In genomic region chr5:90613918-90614504, GRCh38 we compare ENCODE assay signal across 31 cellular contexts. TPM values are rescaled to one million over a fixed set of nuclear protein-coding genes. Genes with fewer than 3 reads are reported as not detected.
A peak's percentile ranks its signal among the peaks of the same experiment; 100 is the strongest.
DNase-seq lines count a peak whose midpoint lies in the region; ATAC-seq, FAIRE-seq and TF ChIP-seq lines count a peak whose summit lies in the region.
"Had no signal": no experiment of that assay in that cellular context is flagged by ENCODE, and none has a peak within 500 bp of the region (broad histone marks: within the 10 kb centered on the region; RNA-seq: fewer than 3 reads in every experiment).

No MANE protein-coding gene starts in this region.

- no peak for TF ChIP-seq RAD21 in GM12878 (IDR thresholded peaks at IDR 0.05; ENCODE audit: insufficient read depth, low read depth, low read length)

- in situ Hi-C loops in GM12878 (cut with MboI): no loop called here

- TF ChIP-seq CTCF in GM12865 (IDR thresholded peaks at IDR 0.05; ENCODE audit: insufficient read depth, low read depth, low read length, missing control alignments) (no peak), GM12878 (IDR thresholded peaks at IDR 0.05 in 2 of 3, conservative IDR thresholded peaks at IDR 0.05 in 1 of 3; ENCODE audit: control insufficient read depth in 2 of 3, extremely low read depth in 1 of 3, insufficient read depth in 1 of 3, low read depth in 3 of 3, low read length in 3 of 3) (no peak), osteoblast (IDR thresholded peaks at IDR 0.05; ENCODE audit: extremely low read depth, low read depth, low read length) (no peak)

- ATAC-seq in GM12878: no peak
- ATAC-seq: gastroesophageal sphincter; left colon; stimulated activated naive B cell treated with anti-CD40 and anti-IgM and Interleukin-4, amounts not matched to agents 10 μg/mL and 1 μg/mL and 100 μg/mL, for 72 hours had no signal

- no peaks in the 10 kb centered on the region for H3K79me2 ChIP-seq in GM12878 (ENCODE audit: control insufficient read depth, insufficient read depth, low read length)
- H3K79me2 ChIP-seq in osteoblast (ENCODE audit: insufficient read depth, low read length): no peaks in the 10 kb centered on the region

- peaks cover 38% of the 10 kb centered on the region for H3K36me3 ChIP-seq in HUES64 (ENCODE audit: insufficient read depth, low read length)
- no peaks in the 10 kb centered on the region for H3K36me3 ChIP-seq in GM12878 (ENCODE audit: control insufficient read depth in 2 of 2, insufficient read depth in 2 of 2, low read length in 1 of 2)
- H3K36me3 ChIP-seq in osteoblast (ENCODE audit: insufficient read depth, low read length): no peaks in the 10 kb centered on the region
- H3K36me3 ChIP-seq: ascending aorta, gastroesophageal sphincter, ovary, SJCRH30 had no signal

- CTCF ChIA-PET in GM12878 (lab: Yijun Ruan, JAX): interaction anchor here (0.6 to 1.7 kb wide), 2 partner anchors 11 to 41 kb away, joined by 4 to 6 read pairs; no protein-coding TSS in a partner anchor

- H3K27ac ChIP-seq in HUES64 (ENCODE audit: low read depth, low read length) (peak overlapping the region; percentile 22; the same call in 1 of the 2 replicates), GM12878 (ENCODE audit: control insufficient read depth, insufficient read depth) (peak overlapping the region; percentile 88; the same call in 1 of the 2 replicates), osteoblast (ENCODE audit: low read depth, low read length) (no peak overlapping the region)
- H3K27ac ChIP-seq: ascending aorta, gastroesophageal sphincter, HL-60, ovary, SJCRH30, skin epidermis, WERI-Rb-1 had no signal

- no peaks in the 10 kb centered on the region for H3K9me3 ChIP-seq in HUES64 (ENCODE audit: insufficient read depth, low read depth, low read length)
- H3K9me3 ChIP-seq in GM12878 (replicated peaks; ENCODE audit: control insufficient read depth, insufficient read depth, low read length): no peaks in the 10 kb centered on the region
- H3K9me3 ChIP-seq in osteoblast (ENCODE audit: low read depth, low read length): no peaks in the 10 kb centered on the region
- H3K9me3 ChIP-seq: ascending aorta, gastroesophageal sphincter, ovary, SJCRH30 had no signal

- FAIRE-seq in GM12878 (lab: Jason Lieb, UNC): no peak
- FAIRE-seq: endometrium, G401.6 had no signal

- H3K4me1 ChIP-seq in HUES64 (ENCODE audit: insufficient read depth, low read length) (peaks cover 21% of the 10 kb centered on the region), GM12878 (ENCODE audit: control insufficient read depth, insufficient read depth, low read length) (peaks cover 16% of the 10 kb centered on the region), osteoblast (ENCODE audit: insufficient read depth, low read length) (no peaks in the 10 kb centered on the region)
- H3K4me1 ChIP-seq: ascending aorta, gastroesophageal sphincter, SJCRH30 had no signal

- 73% methylated on average over 6 of the region's 6 CpGs for WGBS in HUES64
- 65% methylated on average over 6 of the region's 6 CpGs for WGBS in GM12878 (ENCODE audit: insufficient coverage, insufficient replicate concordance, low lambda C conversion rate, missing lambda C conversion rate)

- intact Hi-C loops in GM12878 (cut with micrococcal nuclease; ENCODE audit: unreplicated experiment): no loop called here

- H3K4me3 ChIP-seq in GM12865 (ENCODE audit: low read depth, low read length) (peak overlapping the region; percentile 53), HUES64 (ENCODE audit: low read length) (no peak overlapping the region), GM12878 (no peak overlapping the region), osteoblast (ENCODE audit: insufficient read depth, low read length) (no peak overlapping the region)
- H3K4me3 ChIP-seq: ascending aorta, gastroesophageal sphincter, ovary, SJCRH30, skin epidermis had no signal

- H4K20me1 ChIP-seq in GM12878 (ENCODE audit: control insufficient read depth, insufficient read depth): no peaks in the 10 kb centered on the region
- H4K20me1 ChIP-seq in osteoblast (ENCODE audit: insufficient read depth, low read length): no peaks in the 10 kb centered on the region

- H3K4me2 ChIP-seq in GM12878 (ENCODE audit: control insufficient read depth, insufficient read depth): no peak overlapping the region
- no peak overlapping the region for H3K4me2 ChIP-seq in osteoblast (ENCODE audit: insufficient read depth, low read length)

- SMC1A ChIA-PET in GM12878 (lab: Charles Lee; ENCODE audit: uncharacterized antibody, unreplicated experiment): interaction anchor here (0.6 to 5.5 kb wide), 8 partner anchors 10 to 1505 kb away, joined by 3 to 31 read pairs (median 4); no protein-coding TSS in a partner anchor

- POLR2A ChIA-PET in GM12878 (lab: Charles Lee): no interaction called here

- DNase-seq in GM12865 (ENCODE audit: low read depth): no peak
- DNase-seq in GM12878 (ENCODE audit: low read depth, low spot score): no peak
- peak; percentile 27 for DNase-seq in kidney tubule cell (ENCODE audit: low spot score)
- no peak for DNase-seq in erythroblast (lab: John Stamatoyannopoulos, UW)
- no peak for DNase-seq in osteoblast (ENCODE audit: insufficient read length, low spot score, missing footprints)
- DNase-seq in cortex of kidney (lab: John Stamatoyannopoulos, UW): no peak
- no peak for DNase-seq in GDM1 (lab: John Stamatoyannopoulos, UW)
- DNase-seq: activated CD4-positive, alpha-beta T cell treated with anti-CD3 and anti-CD28 coated beads, Interleukin-2, amount 10 ng/mL, durations not matched to agents 24 days and 14 days; activated CD8-positive, alpha-beta memory T cell treated with anti-CD3 and anti-CD28 coated beads for 24 hours; activated naive CD8-positive, alpha-beta T cell treated with anti-CD3 and anti-CD28 coated beads, Interleukin-2, amount 10 ng/mL, durations not matched to agents 7 days and 5 days; activated T-cell treated with anti-CD3 and anti-CD28 coated beads for 4 hours; dermis blood vessel endothelial cell; hippocampal formation; left colon; NCI-H1436 treated with DMSO at 0.1 percent for 48 hours; NCI-H446 treated with DMSO at 0.1 percent for 48 hours; ovary; retina; RPMI8226; SJCRH30; stimulated activated naive B cell treated with anti-CD40 and anti-IgM and Interleukin-4, amounts not matched to agents 10 μg/mL and 1 μg/mL and 100 μg/mL, for 72 hours; SW 1271; T-helper 9 cell; WERI-Rb-1 had no signal

- H3K9ac ChIP-seq in HUES64 (ENCODE audit: low read depth, low read length) (no peak overlapping the region), GM12878 (ENCODE audit: control insufficient read depth, insufficient read depth, low read length) (no peak overlapping the region)

- no TSS peak for BruUV-seq in GM12878 (replicated peaks; lab: Mats Ljungman, UMichigan)

- TF ChIP-seq POLR2A in GM12878 (IDR thresholded peaks at IDR 0.05; ENCODE audit: low read depth, low read length) (no peak), erythroblast (IDR thresholded peaks at IDR 0.05; ENCODE audit: low read length) (no peak)

- TF ChIP-seq EP300 in GM12878 (IDR thresholded peaks at IDR 0.05; ENCODE audit: borderline replicate concordance in 1 of 2, control insufficient read depth in 1 of 2, low read depth in 2 of 2, low read length in 2 of 2): no peak

- H2AFZ ChIP-seq in GM12878 (ENCODE audit: control insufficient read depth, low read depth, low read length) (peak overlapping the region; percentile 85), osteoblast (ENCODE audit: low read length) (no peak overlapping the region)

- RAD21 ChIA-PET in GM12878 (lab: Charles Lee; ENCODE audit: unreplicated experiment): interaction anchor here (1.0 to 1.5 kb wide), 2 partner anchors 9 to 26 kb away, joined by 3 to 10 read pairs; no protein-coding TSS in a partner anchor

- H3K27me3 ChIP-seq in HUES64 (ENCODE audit: insufficient read depth, low read length): no peaks in the 10 kb centered on the region
- H3K27me3 ChIP-seq in GM12878 (replicated peaks in 1 of 2; ENCODE audit: control insufficient read depth in 2 of 2, insufficient read depth in 2 of 2, low read length in 1 of 2): no peaks in the 10 kb centered on the region
- H3K27me3 ChIP-seq in osteoblast (ENCODE audit: insufficient read depth, low read length): no peaks in the 10 kb centered on the region
- H3K27me3 ChIP-seq: ascending aorta, gastroesophageal sphincter, ovary, SJCRH30 had no signal

TF ChIP-seq in GM12878, 131 proteins besides CTCF, POLR2A, EP300 and RAD21 (continues in another document):
- TF ChIP-seq POLR2AphosphoS2 (IDR thresholded peaks at IDR 0.05; ENCODE audit: low read depth, low read length): no peak
- TF ChIP-seq MYC (IDR thresholded peaks at IDR 0.05; ENCODE audit: insufficient read depth, insufficient read length, insufficient replicate concordance, low read length, severe bottlenecking): no peak
- TF ChIP-seq SP1 (IDR thresholded peaks at IDR 0.05; ENCODE audit: low read depth, low read length): no peak
- no peak for TF ChIP-seq ATF7 (IDR thresholded peaks at IDR 0.05; ENCODE audit: low read depth)
- no peak for TF ChIP-seq FOXK2 (IDR thresholded peaks at IDR 0.05)
- TF ChIP-seq FOXM1 (IDR thresholded peaks at IDR 0.05; ENCODE audit: low read depth, low read length): no peak

RNA-seq across cellular contexts. Expression of gene ADGRV1, which starts 55.4 kb away (rescaled TPM):
- 22.5 TPM for polyA plus RNA-seq in HUES64 (2013, experiment 1 of 2)
- polyA plus RNA-seq in HUES64 (2013, experiment 2 of 2): 25.4 TPM
- total RNA-seq in GM12878 (2013; cell fraction: nucleolus; rRNA removed): 128 and 131 TPM in 2 replicates
- total RNA-seq in GM12878 (2014; rRNA removed) (0.11 and 0.49 TPM in 2 replicates), GM12878 (2014; rRNA removed; fragmentation: Illumina TruSeq; extraction: Trizol) (0.22 and 0.32 TPM in 2 replicates), GM12878 (2021) (0.66 and 0.72 TPM in 2 replicates), osteoblast (under 0.01 TPM in 1 of 2 replicates, not detected in the other)
- polyA plus RNA-seq in GM12878 (2011; ENCODE audit: low read depth): 6.7 TPM
- polyA plus RNA-seq in GM12878 (2011; rRNA removed) (8.1 and 10.2 TPM in 2 replicates), GM12878 (2014; fragmentation: Illumina TruSeq; extraction: Trizol) (0.04 and 0.05 TPM in 2 replicates), GM12878 (2014; fragmentation: Nextera tagmentation; extraction: Ambion mirVana) (under 1 TPM in 1 of 2 experiments, not detected in 1; 0.05 TPM), GM12878 (2014; rRNA removed) (0.08 and 0.27 TPM in 2 replicates), GM12878 (2016; fragmentation: Nextera tagmentation; extraction: Ambion mirVana) (under 1 TPM; 0.16 to 0.32 TPM)
- polyA plus RNA-seq in GM12878 (2011; cell fraction: cytosol; rRNA removed): 2.8 and 3.6 TPM in 2 replicates
- polyA plus RNA-seq in GM12878 (2011; cell fraction: nucleus; rRNA removed): 13.7 and 17.5 TPM in 2 replicates
- polyA plus RNA-seq in GM12878 (2012): 8.1 and 8.3 TPM in 2 replicates
- 41.5 and 45.1 TPM in 2 replicates for polyA minus RNA-seq in GM12878 (2011; rRNA and poly(A)+ RNA removed)
- 4.9 and 5.9 TPM in 2 replicates for polyA minus RNA-seq in GM12878 (2011; cell fraction: cytosol; rRNA and poly(A)+ RNA removed)
- 71.4 and 76.3 TPM in 2 replicates for polyA minus RNA-seq in GM12878 (2011; cell fraction: nucleus; rRNA and poly(A)+ RNA removed)
